ENCODE assay signal across 8 cellular contexts in the genomic region with DNA sequence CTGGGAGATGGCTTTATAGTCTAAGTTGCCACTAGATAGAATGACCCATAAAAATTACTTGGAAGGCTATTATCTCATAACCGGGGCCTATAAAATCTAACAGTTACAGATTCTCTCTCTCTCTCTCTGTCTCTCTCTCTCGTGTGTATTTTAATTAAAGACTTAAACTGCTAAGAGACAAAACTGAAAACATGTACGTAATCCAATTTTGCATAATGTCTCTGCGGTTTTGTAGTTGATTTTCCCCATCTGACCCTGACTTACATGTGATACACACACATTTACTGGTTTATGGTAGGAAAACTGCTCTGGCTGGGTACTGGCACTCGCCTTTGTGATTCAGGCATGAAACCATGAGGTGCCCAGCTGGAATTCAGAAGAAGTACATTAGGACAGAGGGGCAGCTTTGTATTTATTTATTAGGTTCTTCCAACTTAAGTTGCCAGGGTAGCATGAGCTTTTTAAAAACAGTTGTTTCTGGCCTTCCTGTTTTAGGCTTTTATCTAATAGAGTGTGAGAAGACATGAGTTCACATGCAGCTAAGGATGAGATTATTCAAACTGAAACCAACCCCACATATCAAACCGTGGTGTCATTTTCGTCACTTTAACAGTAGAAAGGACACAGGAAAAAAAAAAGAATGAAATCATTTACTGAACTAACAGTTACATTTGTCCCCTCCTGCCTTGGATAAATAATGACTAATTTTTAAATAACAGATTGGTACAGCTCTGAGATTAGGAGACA.
DNase-seq lines count a peak whose midpoint lies in the region; ATAC-seq and TF ChIP-seq lines count a peak whose summit lies in the region.

No MANE protein-coding gene starts in this region.

- no peaks in the 10 kb centered on the region for H3K9me3 Mint-ChIP-seq in naive thymus-derived CD8-positive, alpha-beta T cell

- no peak for TF ChIP-seq POLR2A in tibial nerve (IDR thresholded peaks at IDR 0.05)

- no peaks in the 10 kb centered on the region for H3K36me3 Mint-ChIP-seq in naive thymus-derived CD8-positive, alpha-beta T cell

- WGBS in tibial nerve, 2 donors = 58 to 64% methylated on average over 7 of the region's 7 CpGs

- H3K27ac Mint-ChIP-seq in naive thymus-derived CD8-positive, alpha-beta T cell = peak overlapping the region; percentile 57 to 95 (median 84)

- no peak for TF ChIP-seq CTCF in HEK293 (tag by site-specific recombination; IDR thresholded peaks at IDR 0.05)
- TF ChIP-seq CTCF in tibial nerve (IDR thresholded peaks at IDR 0.05) = no peak

- H3K27me3 Mint-ChIP-seq in naive thymus-derived CD8-positive, alpha-beta T cell = no peaks in the 10 kb centered on the region

- H3K4me3 Mint-ChIP-seq in naive thymus-derived CD8-positive, alpha-beta T cell = peak overlapping the region in 9 of 10 donors; percentile 53 to 81 (median 62)

- DNase-seq in NCI-H526 (lab: John Stamatoyannopoulos, UW) = peak; percentile 91
- peak; percentile 63 for DNase-seq in astrocyte of the hippocampus (ENCODE audit: low read depth, low spot score)
- peak in 4 of 10 donors; percentile 10 to 56 (median 22) for DNase-seq in naive thymus-derived CD8-positive, alpha-beta T cell
- DNase-seq in tibial nerve (ENCODE audit: low spot score in 2 of 2) = no peak
- no peak for DNase-seq in NCI-H2227 treated with DMSO at 0.1 percent for 48 hours (lab: John Stamatoyannopoulos, UW)
- no peak for DNase-seq in islet precursor cell

- POLR2A ChIA-PET in HEK293 (lab: Yijun Ruan, JAX) = no interaction called here
- POLR2A ChIA-PET in naive thymus-derived CD8-positive, alpha-beta T cell (lab: Charles Lee) = no interaction called here

- no peaks in the 10 kb centered on the region for H3K9me3 ChIP-seq in HEK293 (ENCODE audit: control insufficient read depth, insufficient read depth, low read depth, low read length)
- no peaks in the 10 kb centered on the region for H3K9me3 ChIP-seq in tibial nerve

- CTCF ChIA-PET in HEK293 (lab: Yijun Ruan, JAX) = interaction anchor here (0.5 to 1.1 kb wide), 3 partner anchors 11 to 288 kb away, joined by 3 to 5 read pairs (median 4); no protein-coding TSS in a partner anchor

- no peak for TF ChIP-seq EP300 in tibial nerve (IDR thresholded peaks at IDR 0.05)

- no peak overlapping the region for H3K27ac ChIP-seq in HEK293 (ENCODE audit: extremely low read depth, low read depth, low read length)
- H3K27ac ChIP-seq in tibial nerve = peak overlapping the region in 2 of 4 donors; percentile 22 to 62

- H3K4me1 ChIP-seq in HEK293 (ENCODE audit: control insufficient read depth, insufficient read depth, low read length) (peaks cover 15% of the 10 kb centered on the region; the same call in 1 of the 2 replicates), tibial nerve (peaks cover 0 to 15% (median 9%) of the 10 kb centered on the region in 4 donors)

- peaks cover 20 to 44% (median 36%) of the 10 kb centered on the region in 4 donors for H3K4me1 Mint-ChIP-seq in naive thymus-derived CD8-positive, alpha-beta T cell

- no peaks in the 10 kb centered on the region for H3K36me3 ChIP-seq in HEK293 (ENCODE audit: control insufficient read depth in 2 of 2, insufficient read depth in 1 of 2, low read length in 2 of 2)
- H3K36me3 ChIP-seq in tibial nerve = no peaks in the 10 kb centered on the region

- ATAC-seq in GM18517 (IDR thresholded peaks at IDR 0.05; ENCODE audit: unreplicated experiment) = peak; percentile 69
- ATAC-seq in naive thymus-derived CD8-positive, alpha-beta T cell = peak; percentile 72 to 74

- H3K4me3 ChIP-seq in HEK293 (ENCODE audit: low read depth, low read length) = no peak overlapping the region
- no peak overlapping the region for H3K4me3 ChIP-seq in tibial nerve

- no peaks in the 10 kb centered on the region for H3K27me3 ChIP-seq in tibial nerve

TF ChIP-seq in HEK293, 187 proteins besides CTCF, POLR2A, EP300 and RAD21 (continues in another document):
- TF ChIP-seq ZNF239 (tag by site-specific recombination; IDR thresholded peaks at IDR 0.05) (no peak), ZFP3 (tag by site-specific recombination; IDR thresholded peaks at IDR 0.05; ENCODE audit: low read depth) (no peak), ZNF24 (tag by site-specific recombination; IDR thresholded peaks at IDR 0.05) (no peak), GLI2 (tag by site-specific recombination; IDR thresholded peaks at IDR 0.05; ENCODE audit: borderline replicate concordance, low read depth) (no peak), ZSCAN16 (tag by site-specific recombination; IDR thresholded peaks at IDR 0.05) (no peak), KLF16 (tag by site-specific recombination; IDR thresholded peaks at IDR 0.05) (no peak), ZNF155 (tag by site-specific recombination; IDR thresholded peaks at IDR 0.05) (no peak), ZNF2 (tag by site-specific recombination; IDR thresholded peaks at IDR 0.05) (no peak), ZNF48 (tag by site-specific recombination; IDR thresholded peaks at IDR 0.05) (no peak), ZNF501 (tag by site-specific recombination; IDR thresholded peaks at IDR 0.05) (no peak), ZNF248 (tag by site-specific recombination; IDR thresholded peaks at IDR 0.05) (no peak), ZNF654 (tag by site-specific recombination; IDR thresholded peaks at IDR 0.05; ENCODE audit: low read depth) (no peak), ZNF544 (tag by site-specific recombination; IDR thresholded peaks at IDR 0.05) (no peak), ZNF530 (tag by site-specific recombination; IDR thresholded peaks at IDR 0.05; ENCODE audit: low read depth) (no peak), ZNF416 (tag by site-specific recombination; IDR thresholded peaks at IDR 0.05) (no peak), ZNF184 (tag by site-specific recombination; IDR thresholded peaks at IDR 0.05) (no peak), WT1 (tag by site-specific recombination; IDR thresholded peaks at IDR 0.05) (peak; percentile 74), ZNF843 (tag by site-specific recombination; IDR thresholded peaks at IDR 0.05) (peak; percentile 92)
- TF ChIP-seq, protein P1, sequence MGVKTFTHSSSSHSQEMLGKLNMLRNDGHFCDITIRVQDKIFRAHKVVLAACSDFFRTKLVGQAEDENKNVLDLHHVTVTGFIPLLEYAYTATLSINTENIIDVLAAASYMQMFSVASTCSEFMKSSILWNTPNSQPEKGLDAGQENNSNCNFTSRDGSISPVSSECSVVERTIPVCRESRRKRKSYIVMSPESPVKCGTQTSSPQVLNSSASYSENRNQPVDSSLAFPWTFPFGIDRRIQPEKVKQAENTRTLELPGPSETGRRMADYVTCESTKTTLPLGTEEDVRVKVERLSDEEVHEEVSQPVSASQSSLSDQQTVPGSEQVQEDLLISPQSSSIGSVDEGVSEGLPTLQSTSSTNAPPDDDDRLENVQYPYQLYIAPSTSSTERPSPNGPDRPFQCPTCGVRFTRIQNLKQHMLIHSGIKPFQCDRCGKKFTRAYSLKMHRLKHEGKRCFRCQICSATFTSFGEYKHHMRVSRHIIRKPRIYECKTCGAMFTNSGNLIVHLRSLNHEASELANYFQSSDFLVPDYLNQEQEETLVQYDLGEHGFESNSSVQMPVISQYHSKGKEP (tag by site-specific recombination; IDR thresholded peaks at IDR 0.05) = peak; percentile 68
- TF ChIP-seq, protein P2, sequence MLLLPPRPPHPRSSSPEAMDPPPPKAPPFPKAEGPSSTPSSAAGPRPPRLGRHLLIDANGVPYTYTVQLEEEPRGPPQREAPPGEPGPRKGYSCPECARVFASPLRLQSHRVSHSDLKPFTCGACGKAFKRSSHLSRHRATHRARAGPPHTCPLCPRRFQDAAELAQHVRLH (tag by site-specific recombination; IDR thresholded peaks at IDR 0.05) = peak; percentile 56; the same call in 1 of the 2 replicates
- TF ChIP-seq, protein P3, sequence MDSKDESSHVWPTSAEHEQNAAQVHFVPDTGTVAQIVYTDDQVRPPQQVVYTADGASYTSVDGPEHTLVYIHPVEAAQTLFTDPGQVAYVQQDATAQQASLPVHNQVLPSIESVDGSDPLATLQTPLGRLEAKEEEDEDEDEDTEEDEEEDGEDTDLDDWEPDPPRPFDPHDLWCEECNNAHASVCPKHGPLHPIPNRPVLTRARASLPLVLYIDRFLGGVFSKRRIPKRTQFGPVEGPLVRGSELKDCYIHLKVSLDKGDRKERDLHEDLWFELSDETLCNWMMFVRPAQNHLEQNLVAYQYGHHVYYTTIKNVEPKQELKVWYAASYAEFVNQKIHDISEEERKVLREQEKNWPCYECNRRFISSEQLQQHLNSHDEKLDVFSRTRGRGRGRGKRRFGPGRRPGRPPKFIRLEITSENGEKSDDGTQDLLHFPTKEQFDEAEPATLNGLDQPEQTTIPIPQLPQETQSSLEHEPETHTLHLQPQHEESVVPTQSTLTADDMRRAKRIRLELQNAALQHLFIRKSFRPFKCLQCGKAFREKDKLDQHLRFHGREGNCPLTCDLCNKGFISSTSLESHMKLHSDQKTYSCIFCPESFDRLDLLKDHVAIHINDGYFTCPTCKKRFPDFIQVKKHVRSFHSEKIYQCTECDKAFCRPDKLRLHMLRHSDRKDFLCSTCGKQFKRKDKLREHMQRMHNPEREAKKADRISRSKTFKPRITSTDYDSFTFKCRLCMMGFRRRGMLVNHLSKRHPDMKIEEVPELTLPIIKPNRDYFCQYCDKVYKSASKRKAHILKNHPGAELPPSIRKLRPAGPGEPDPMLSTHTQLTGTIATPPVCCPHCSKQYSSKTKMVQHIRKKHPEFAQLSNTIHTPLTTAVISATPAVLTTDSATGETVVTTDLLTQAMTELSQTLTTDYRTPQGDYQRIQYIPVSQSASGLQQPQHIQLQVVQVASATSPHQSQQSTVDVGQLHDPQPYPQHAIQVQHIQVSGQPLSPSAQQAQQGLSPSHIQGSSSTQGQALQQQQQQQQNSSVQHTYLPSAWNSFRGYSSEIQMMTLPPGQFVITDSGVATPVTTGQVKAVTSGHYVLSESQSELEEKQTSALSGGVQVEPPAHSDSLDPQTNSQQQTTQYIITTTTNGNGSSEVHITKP (tag by site-specific recombination; IDR thresholded peaks at IDR 0.05) = 0 out of 2 replicates have a peak, but pooled peaks have one; percentile 24
- TF ChIP-seq, protein P4, sequence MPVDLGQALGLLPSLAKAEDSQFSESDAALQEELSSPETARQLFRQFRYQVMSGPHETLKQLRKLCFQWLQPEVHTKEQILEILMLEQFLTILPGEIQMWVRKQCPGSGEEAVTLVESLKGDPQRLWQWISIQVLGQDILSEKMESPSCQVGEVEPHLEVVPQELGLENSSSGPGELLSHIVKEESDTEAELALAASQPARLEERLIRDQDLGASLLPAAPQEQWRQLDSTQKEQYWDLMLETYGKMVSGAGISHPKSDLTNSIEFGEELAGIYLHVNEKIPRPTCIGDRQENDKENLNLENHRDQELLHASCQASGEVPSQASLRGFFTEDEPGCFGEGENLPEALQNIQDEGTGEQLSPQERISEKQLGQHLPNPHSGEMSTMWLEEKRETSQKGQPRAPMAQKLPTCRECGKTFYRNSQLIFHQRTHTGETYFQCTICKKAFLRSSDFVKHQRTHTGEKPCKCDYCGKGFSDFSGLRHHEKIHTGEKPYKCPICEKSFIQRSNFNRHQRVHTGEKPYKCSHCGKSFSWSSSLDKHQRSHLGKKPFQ (tag by site-specific recombination; IDR thresholded peaks at IDR 0.05) = 0 out of 2 replicates have a peak, but pooled peaks have one; percentile 34

Comparison
In these comparisons a context has a peak if more than half of its experiments do, and no peak if none do; other contexts are left out.
1. DNase-seq: peak in NCI-H526 (2 of 2) and astrocyte of the hippocampus (single experiment); none in tibial nerve (0 of 2), NCI-H2227 treated with DMSO at 0.1 percent for 48 hours (single experiment) and islet precursor cell (single experiment).